In the genomic region with DNA sequence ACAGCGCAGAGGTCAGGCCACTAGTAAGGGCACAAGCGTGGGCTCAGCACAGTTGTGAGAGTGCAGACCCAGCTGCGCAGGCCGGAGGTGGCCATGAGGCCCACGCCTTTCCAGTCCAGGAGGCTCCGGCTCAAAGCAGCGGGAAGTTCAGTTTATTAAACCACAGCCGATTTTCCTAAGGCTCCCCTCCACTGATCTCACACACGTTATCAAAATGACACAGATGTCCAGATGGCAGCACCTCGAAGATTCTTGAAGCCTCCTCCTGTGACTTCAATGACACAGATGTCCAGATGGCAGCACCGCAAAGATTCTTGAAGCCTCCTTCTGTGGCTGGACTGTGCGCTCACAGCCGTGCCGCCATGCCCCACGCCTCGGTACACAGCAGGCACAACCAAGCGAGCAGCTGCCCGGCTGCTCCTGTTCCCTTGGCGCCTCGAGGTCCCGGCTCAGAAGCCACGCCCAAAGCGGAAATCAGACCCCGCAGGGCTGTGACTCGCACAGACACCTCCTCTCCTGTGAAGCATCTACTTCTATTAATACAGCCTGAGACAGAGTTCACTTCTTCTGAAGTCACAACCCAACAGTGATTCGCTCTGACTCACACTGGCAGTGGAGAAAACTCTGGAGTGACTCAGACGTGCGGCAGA, we compare ENCODE assay signal across 9 cellular contexts.
DNase-seq lines count a peak whose midpoint lies in the region; ATAC-seq and TF ChIP-seq lines count a peak whose summit lies in the region.
"Had no signal": no experiment of that assay in that cellular context is flagged by ENCODE, and none has a peak within 500 bp of the region (broad histone marks: within the 10 kb centered on the region; RNA-seq: fewer than 3 reads in every experiment).

No MANE protein-coding gene starts in this region.

- TF ChIP-seq CTCF in GM06990 (IDR thresholded peaks at IDR 0.05; ENCODE audit: insufficient read depth, low read length, poor library complexity, severe bottlenecking) = no peak

- no peaks in the 10 kb centered on the region for H3K27me3 Mint-ChIP-seq in activated T-cell treated with anti-CD3 and anti-CD28 coated beads, Interleukin-2, amount 50 U/mL, for 24 hours

- no peaks in the 10 kb centered on the region for H3K9me3 Mint-ChIP-seq in activated T-cell treated with anti-CD3 and anti-CD28 coated beads, Interleukin-2, amount 50 U/mL, for 24 hours

- peak; percentile 77 for DNase-seq in GM06990 (ENCODE audit: extremely low read depth, insufficient read length)
- DNase-seq in NCI-H510A treated with DMSO at 0.1 percent for 48 hours (lab: John Stamatoyannopoulos, UW) = peak; percentile 68
- DNase-seq in activated T-cell treated with anti-CD3 and anti-CD28 coated beads, Interleukin-2, amount 50 U/mL, for 24 hours = peak; percentile 76
- DNase-seq in glomerular endothelial cell (ENCODE audit: extremely low read depth, low read depth, low spot score) = peak; percentile 58
- DNase-seq in stimulated activated CD4-positive, alpha-beta T cell treated with anti-CD3 and anti-CD28 coated beads, Interleukin-4, amount 100 ng/mL, for 48 hours (ENCODE audit: low read depth in 2 of 2) = peak; percentile 63 to 70
- no peak for DNase-seq in GDM1 (lab: John Stamatoyannopoulos, UW)
- DNase-seq: right lobe of liver had no signal

- peak overlapping the region; percentile 5 for H3K4me3 ChIP-seq in GM06990 (replicated peaks; ENCODE audit: low read depth, low read length)
- H3K4me3 ChIP-seq: right lobe of liver had no signal

- no peaks in the 10 kb centered on the region; the same call in none of the 2 replicates for H3K36me3 ChIP-seq in GM06990 (ENCODE audit: control insufficient read depth, insufficient read depth, low read length)
- H3K36me3 ChIP-seq: right lobe of liver had no signal

- peak overlapping the region; percentile 87 for H3K27ac Mint-ChIP-seq in activated T-cell treated with anti-CD3 and anti-CD28 coated beads, Interleukin-2, amount 50 U/mL, for 24 hours

- H3K36me3 Mint-ChIP-seq in activated T-cell treated with anti-CD3 and anti-CD28 coated beads, Interleukin-2, amount 50 U/mL, for 24 hours (ENCODE audit: low read depth) = peaks cover 31% of the 10 kb centered on the region

- no peaks in the 10 kb centered on the region for H3K27me3 ChIP-seq in GM06990 (replicated peaks; ENCODE audit: control insufficient read depth, insufficient read depth, low read length)
- H3K27me3 ChIP-seq: right lobe of liver had no signal

- no peak for ATAC-seq in HG03571 (IDR thresholded peaks at IDR 0.05; ENCODE audit: unreplicated experiment)
- no peak for ATAC-seq in GM21723 (IDR thresholded peaks at IDR 0.05; ENCODE audit: unreplicated experiment)

- peaks cover 42% of the 10 kb centered on the region for H3K4me1 Mint-ChIP-seq in activated T-cell treated with anti-CD3 and anti-CD28 coated beads, Interleukin-2, amount 50 U/mL, for 24 hours (ENCODE audit: low read depth)

- H3K4me3 Mint-ChIP-seq in activated T-cell treated with anti-CD3 and anti-CD28 coated beads, Interleukin-2, amount 50 U/mL, for 24 hours = peak overlapping the region; percentile 41
